13 cellular contexts compared by ENCODE assay signal in genomic region chr11:113839842-113840241, GRCh38. TPM values are rescaled to one million over a fixed set of nuclear protein-coding genes. Genes with fewer than 3 reads are reported as not detected.
DNase-seq lines count a peak whose midpoint lies in the region; ATAC-seq and TF ChIP-seq lines count a peak whose summit lies in the region.
"Had no signal": no experiment of that assay in that cellular context is flagged by ENCODE, and none has a peak within 500 bp of the region (broad histone marks: within the 10 kb centered on the region; RNA-seq: fewer than 3 reads in every experiment).

No MANE protein-coding gene starts in this region.

- no peak overlapping the region for H3K4me2 ChIP-seq in OCI-LY1 (ENCODE audit: low read length)

- peaks cover 33% of the 10 kb centered on the region for H3K36me3 ChIP-seq in OCI-LY1 (ENCODE audit: insufficient read depth, low read length)
- H3K36me3 ChIP-seq in MG63 = peaks cover 2% of the 10 kb centered on the region

- no peaks in the 10 kb centered on the region for H3K9me3 ChIP-seq in OCI-LY1 (ENCODE audit: low read length)
- no peaks in the 10 kb centered on the region for H3K9me3 ChIP-seq in MG63

- H3K4me1 ChIP-seq in OCI-LY1 (ENCODE audit: insufficient read depth, low read length, severe bottlenecking) = peaks cover 22% of the 10 kb centered on the region

- no peaks in the 10 kb centered on the region for H3K79me2 ChIP-seq in OCI-LY1 (ENCODE audit: insufficient read depth, low read length)

- H3K4me3 ChIP-seq in OCI-LY1 (ENCODE audit: low read depth, low read length, poor library complexity, severe bottlenecking) (no peak overlapping the region), MG63 (no peak overlapping the region)
- H3K4me3 ChIP-seq: skin epidermis had no signal

- in situ Hi-C loops in GM13976 (cut with MboI; ENCODE audit: low sequenced_read_pairs, unreplicated experiment) = no loop called here

- no peaks in the 10 kb centered on the region for H4K20me1 ChIP-seq in OCI-LY1 (ENCODE audit: insufficient read depth, low read length)

- H3K9ac ChIP-seq in OCI-LY1 (ENCODE audit: low read length) = no peak overlapping the region

- H3K27ac ChIP-seq in OCI-LY1 (ENCODE audit: low read depth, low read length, poor library complexity, severe bottlenecking) = peak overlapping the region; percentile 61

- peak; percentile 82 for ATAC-seq in GM19397 (IDR thresholded peaks at IDR 0.05; ENCODE audit: unreplicated experiment)
- peak; percentile 88 for ATAC-seq in HG02885 (IDR thresholded peaks at IDR 0.05; ENCODE audit: poor library complexity, unreplicated experiment)
- ATAC-seq: activated CD8-positive, alpha-beta T cell treated with anti-CD3 and anti-CD28 coated beads, Interleukin-2, amount 10 ng/mL, durations not matched to agents 7 days and 5 days; Right ventricle myocardium inferior had no signal

- H3F3A ChIP-seq in OCI-LY1 (ENCODE audit: insufficient read depth, low read length) = no peaks in the 10 kb centered on the region

- DNase-seq in GM13976 (ENCODE audit: low spot score) (peak; percentile 64), NCI-H146 (lab: John Stamatoyannopoulos, UW) (no peak), SIG-M5 treated with dmso at 0.1 percent for 504 hours (lab: John Stamatoyannopoulos, UW; ENCODE audit: unreplicated experiment) (no peak), NCI-H526 (lab: John Stamatoyannopoulos, UW) (no peak), MG63 (no peak)
- DNase-seq: activated CD8-positive, alpha-beta T cell treated with anti-CD3 and anti-CD28 coated beads, Interleukin-2, amount 10 ng/mL, durations not matched to agents 7 days and 5 days; CD4-positive, CD25-positive, alpha-beta regulatory T cell; mesenchymal stem cell had no signal

- TF ChIP-seq CTCF in GM13976 (IDR thresholded peaks at IDR 0.05; ENCODE audit: borderline replicate concordance, control extremely low read depth, extremely low read depth, insufficient read depth, missing control alignments) = no peak
- no peak for TF ChIP-seq CTCF in OCI-LY1 (IDR thresholded peaks at IDR 0.05; ENCODE audit: low read length)

- H3K27me3 ChIP-seq in OCI-LY1 (ENCODE audit: insufficient read depth, low read length) (no peaks in the 10 kb centered on the region), MG63 (no peaks in the 10 kb centered on the region)

- H2AFZ ChIP-seq in OCI-LY1 (ENCODE audit: low read length) = no peak overlapping the region

- H3K9me2 ChIP-seq in OCI-LY1 (ENCODE audit: low read depth, low read length) = no peaks in the 10 kb centered on the region

RNA-seq across cellular contexts. Expression of gene USP28, which starts 35.5 kb away (rescaled TPM):
- 25.8 and 37.0 TPM in 2 replicates for total RNA-seq in MG63 (2014; rRNA removed; shearing (Covaris generic); ENCODE audit: low replicate concordance)
